ENCODE assay signal across 28 cellular contexts in genomic region chr3:164912916-164913315, GRCh38.
"Had no signal": no experiment of that assay in that cellular context is flagged by ENCODE, and none has a peak within 500 bp of the region (broad histone marks: within the 10 kb centered on the region; RNA-seq: fewer than 3 reads in every experiment).

No MANE protein-coding gene starts in this region.

- ATAC-seq: effector memory CD8-positive, alpha-beta T cell; esophagus mucosa; foreskin keratinocyte; gastrocnemius medialis; gastroesophageal sphincter; heart left ventricle; heart right ventricle had no signal

- H3K27ac Mint-ChIP-seq: dendritic cell treated with granulocyte-macrophage colony-stimulating factor and Interleukin-4, amounts not matched to agents 40 ng/mL and 50 ng/mL, for 4 days; effector memory CD8-positive, alpha-beta T cell had no signal

- H3K27me3 ChIP-seq: colonic mucosa, esophagus muscularis mucosa, esophagus squamous epithelium, foreskin keratinocyte, gastrocnemius medialis, gastroesophageal sphincter, heart left ventricle, heart right ventricle had no signal

- H3K9me3 ChIP-seq: colonic mucosa, esophagus muscularis mucosa, gastrocnemius medialis, gastroesophageal sphincter, heart left ventricle had no signal

- H3K27ac ChIP-seq: colonic mucosa, coronary artery, dorsolateral prefrontal cortex, epithelial cell of prostate, esophagus muscularis mucosa, esophagus squamous epithelium, foreskin keratinocyte, gastrocnemius medialis, gastroesophageal sphincter, heart left ventricle, heart right ventricle had no signal

- H3K4me3 ChIP-seq: colonic mucosa, coronary artery, dorsolateral prefrontal cortex, esophagus muscularis mucosa, esophagus squamous epithelium, gastrocnemius medialis, gastroesophageal sphincter, heart left ventricle, heart right ventricle had no signal

- H3K4me1 ChIP-seq: colonic mucosa, esophagus muscularis mucosa, esophagus squamous epithelium, foreskin keratinocyte, gastrocnemius medialis, gastroesophageal sphincter, heart left ventricle, heart right ventricle had no signal

- H3K36me3 ChIP-seq: colonic mucosa, esophagus muscularis mucosa, esophagus squamous epithelium, gastrocnemius medialis, gastroesophageal sphincter, heart left ventricle, heart right ventricle had no signal

- FAIRE-seq: colon, endometrium, endothelial cell of umbilical vein, frontal cortex had no signal

- H3K4me3 Mint-ChIP-seq: dendritic cell treated with granulocyte-macrophage colony-stimulating factor and Interleukin-4, amounts not matched to agents 40 ng/mL and 50 ng/mL, for 4 days; effector memory CD8-positive, alpha-beta T cell had no signal

- H3K27me3 Mint-ChIP-seq: dendritic cell treated with granulocyte-macrophage colony-stimulating factor and Interleukin-4, amounts not matched to agents 40 ng/mL and 50 ng/mL, for 4 days; effector memory CD8-positive, alpha-beta T cell had no signal

- DNase-seq: colonic mucosa; cortex of kidney; dermis blood vessel endothelial cell; dorsolateral prefrontal cortex; effector CD4-positive, alpha-beta T cell; effector CD8-positive, alpha-beta T cell; effector memory CD4-positive, alpha-beta T cell; effector memory CD8-positive, alpha-beta T cell; erythroblast; esophagus squamous epithelium; foreskin fibroblast; foreskin keratinocyte; foreskin melanocyte; gastrocnemius medialis; glutamatergic neuron; head of caudate nucleus; heart left ventricle; heart right ventricle had no signal
